9 cellular contexts compared by ENCODE assay signal in the genomic region with DNA sequence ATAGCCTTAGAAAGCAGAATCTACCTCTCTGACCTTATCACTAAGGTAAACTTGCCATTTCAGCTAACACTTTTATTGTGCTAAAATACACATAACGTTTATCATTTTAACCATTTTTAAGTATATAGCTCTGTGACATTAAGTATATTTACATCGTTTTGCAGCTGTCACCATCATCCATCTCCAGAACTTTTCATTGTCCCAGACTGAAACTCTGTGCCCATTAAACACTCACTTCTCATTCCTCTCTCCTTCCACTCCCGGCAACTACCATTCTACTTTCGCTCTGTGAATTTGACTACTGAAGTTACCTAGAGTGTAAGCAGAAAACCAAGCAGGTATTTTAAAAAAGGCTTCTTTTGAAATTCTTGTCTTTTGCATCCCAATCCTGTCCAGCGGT. TPM values are rescaled to one million over a fixed set of nuclear protein-coding genes. Genes with fewer than 3 reads are reported as not detected.
DNase-seq lines count a peak whose midpoint lies in the region; ATAC-seq and TF ChIP-seq lines count a peak whose summit lies in the region.
"Had no signal": no experiment of that assay in that cellular context is flagged by ENCODE, and none has a peak within 500 bp of the region (broad histone marks: within the 10 kb centered on the region; RNA-seq: fewer than 3 reads in every experiment).

No MANE protein-coding gene starts in this region.

- POLR2A ChIA-PET in CD8-positive, alpha-beta memory T cell (lab: Charles Lee): interaction anchor here (0.7 kb wide), 1 partner anchor 76 kb away, joined by 4 read pairs; no protein-coding TSS in a partner anchor

- peaks cover 61% of the 10 kb centered on the region for H3K79me2 ChIP-seq in Loucy (ENCODE audit: insufficient read depth, low read length)

- H3K27ac Mint-ChIP-seq in CD8-positive, alpha-beta memory T cell: peak overlapping the region; percentile 40 to 100 (median 94)
- peak overlapping the region; percentile 91 for H3K27ac Mint-ChIP-seq in neural crest cell (ENCODE audit: unreplicated experiment)

- H3K27ac ChIP-seq in CD8-positive, alpha-beta memory T cell (ENCODE audit: low read depth, low read length): peak overlapping the region; percentile 98

- H2AFZ ChIP-seq in Loucy (ENCODE audit: low read length): no peak overlapping the region

- H3K9me3 ChIP-seq in CD8-positive, alpha-beta memory T cell (ENCODE audit: low read length): no peaks in the 10 kb centered on the region
- H3K9me3 ChIP-seq in Loucy (ENCODE audit: insufficient read depth, low read depth, low read length): no peaks in the 10 kb centered on the region

- H3K4me3 Mint-ChIP-seq in CD8-positive, alpha-beta memory T cell: peak overlapping the region; percentile 65 to 99 (median 97)
- H3K4me3 Mint-ChIP-seq in neural crest cell: peak overlapping the region; percentile 99

- ATAC-seq in HG03175 (IDR thresholded peaks at IDR 0.05; ENCODE audit: unreplicated experiment): no peak
- ATAC-seq in HG02610 (IDR thresholded peaks at IDR 0.05; ENCODE audit: unreplicated experiment): no peak

- CTCF ChIA-PET in CD8-positive, alpha-beta memory T cell (lab: Charles Lee): no interaction called here

- no peaks in the 10 kb centered on the region for H3K9me3 Mint-ChIP-seq in CD8-positive, alpha-beta memory T cell
- no peaks in the 10 kb centered on the region for H3K9me3 Mint-ChIP-seq in neural crest cell

- H3K36me3 ChIP-seq in CD8-positive, alpha-beta memory T cell (ENCODE audit: insufficient read depth, low read length): no peaks in the 10 kb centered on the region
- no peaks in the 10 kb centered on the region; the same call in 1 of the 2 replicates for H3K36me3 ChIP-seq in Loucy (ENCODE audit: insufficient read depth, low read length)

- peaks cover 0 to 3% of the 10 kb centered on the region in 2 donors for H3K27me3 Mint-ChIP-seq in CD8-positive, alpha-beta memory T cell
- no peaks in the 10 kb centered on the region for H3K27me3 Mint-ChIP-seq in neural crest cell (ENCODE audit: low read depth)

- no peaks in the 10 kb centered on the region for H3K27me3 ChIP-seq in CD8-positive, alpha-beta memory T cell (ENCODE audit: insufficient read depth, low read length, poor library complexity, severe bottlenecking)
- H3K27me3 ChIP-seq in Loucy (ENCODE audit: insufficient read depth, low read length, poor library complexity, severe bottlenecking): no peaks in the 10 kb centered on the region

- peaks cover 37% of the 10 kb centered on the region for H3K4me1 ChIP-seq in CD8-positive, alpha-beta memory T cell (ENCODE audit: insufficient read depth, low read length)
- peaks cover 51% of the 10 kb centered on the region for H3K4me1 ChIP-seq in Loucy (ENCODE audit: insufficient read depth, low read length, poor library complexity, severe bottlenecking)

- TF ChIP-seq CTCF in Loucy (conservative IDR thresholded peaks at IDR 0.05; ENCODE audit: low read length) (no peak), choroid plexus epithelial cell (conservative IDR thresholded peaks at IDR 0.05; ENCODE audit: low read depth, low read length) (no peak), neural crest cell (conservative IDR thresholded peaks at IDR 0.05) (no peak)

- H3K9ac ChIP-seq in Loucy (ENCODE audit: low read depth, low read length, poor library complexity, severe bottlenecking): peak overlapping the region; percentile 94

- peak overlapping the region; percentile 85 for H3K4me3 ChIP-seq in CD8-positive, alpha-beta memory T cell (ENCODE audit: low read length)
- H3K4me3 ChIP-seq in Loucy (ENCODE audit: low read length, poor library complexity, severe bottlenecking): peak overlapping the region; percentile 96
- peak overlapping the region; percentile 96 for H3K4me3 ChIP-seq in choroid plexus epithelial cell (ENCODE audit: low read depth, low read length)

- H3F3A ChIP-seq in Loucy (ENCODE audit: low read depth): no peaks in the 10 kb centered on the region

- DNase-seq in CD8-positive, alpha-beta memory T cell: no peak
- no peak for DNase-seq in choroid plexus epithelial cell (ENCODE audit: low read depth)
- DNase-seq in neural crest cell (ENCODE audit: low read depth, low spot score): no peak
- no peak for DNase-seq in AG20443 (ENCODE audit: low spot score)
- DNase-seq in HUDEP-2 (lab: John Stamatoyannopoulos, UW; ENCODE audit: unreplicated experiment in 76 of 76): no peak
- DNase-seq: stimulated activated naive CD4-positive, alpha-beta T cell had no signal

- peaks cover 45 to 60% (median 58%) of the 10 kb centered on the region in 3 donors for H3K4me1 Mint-ChIP-seq in CD8-positive, alpha-beta memory T cell
- peaks cover 52% of the 10 kb centered on the region for H3K4me1 Mint-ChIP-seq in neural crest cell

- H3K9me2 ChIP-seq in Loucy (replicated peaks; ENCODE audit: low read depth, low read length): no peaks in the 10 kb centered on the region

- H3K4me2 ChIP-seq in Loucy (ENCODE audit: low read depth, low read length, poor library complexity, severe bottlenecking): peak overlapping the region; percentile 90

- peaks cover 0 to 39% (median 8%) of the 10 kb centered on the region in 3 donors for H3K36me3 Mint-ChIP-seq in CD8-positive, alpha-beta memory T cell
- H3K36me3 Mint-ChIP-seq in neural crest cell (ENCODE audit: low read depth): peaks cover 9% of the 10 kb centered on the region

- H4K20me1 ChIP-seq in Loucy (ENCODE audit: insufficient read depth, low read length, poor library complexity, severe bottlenecking): peaks cover 33% of the 10 kb centered on the region

RNA-seq across cellular contexts. Expression of a gene that starts 1.3 kb away (rescaled TPM):
- total RNA-seq in CD8-positive, alpha-beta memory T cell: 10 to 100 TPM; 49.9 to 50.1 TPM
- polyA plus RNA-seq in CD8-positive, alpha-beta memory T cell: 36.9 TPM
- 57.7 and 58.9 TPM in 2 replicates for total RNA-seq in neural crest cell

RNA-seq across cellular contexts. Expression of a gene that starts 53.6 kb away (rescaled TPM):
- total RNA-seq in CD8-positive, alpha-beta memory T cell: 100 to 1,000 TPM; 275 to 286 TPM
- polyA plus RNA-seq in CD8-positive, alpha-beta memory T cell: 23.1 TPM
- total RNA-seq in neural crest cell: 67.2 and 70.7 TPM in 2 replicates
